In the genomic region with DNA sequence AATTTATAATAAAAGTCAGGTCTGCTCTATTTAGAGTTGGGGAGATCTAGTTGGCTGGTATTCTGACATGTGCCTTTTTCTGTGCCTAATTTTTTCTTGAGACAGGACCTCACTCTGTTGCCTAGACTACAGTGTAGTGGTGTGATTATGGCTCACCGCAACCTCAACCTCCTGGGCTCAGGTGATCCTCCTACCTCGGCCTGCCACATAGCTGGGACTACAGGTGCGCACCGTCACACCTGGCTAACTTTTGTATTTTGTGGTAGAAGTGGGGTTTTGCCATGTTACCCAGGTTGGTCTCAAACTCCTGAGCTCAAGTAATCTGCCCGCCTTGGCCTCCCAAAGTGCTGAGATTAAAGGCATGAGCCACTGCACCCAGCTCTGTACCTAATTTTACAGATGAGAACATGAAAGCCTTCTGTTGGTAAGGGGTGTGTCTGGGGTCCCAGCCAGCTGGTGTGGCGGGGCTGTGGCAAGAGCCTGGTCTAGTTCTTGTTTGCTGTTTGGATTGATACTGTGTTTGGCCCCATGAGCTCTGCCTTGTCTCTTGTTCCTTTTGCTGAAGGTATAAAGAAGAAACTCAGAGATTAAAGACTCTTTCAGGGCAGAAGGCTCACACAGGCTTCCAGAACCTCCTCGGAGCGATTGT, we compare ENCODE assay signal across 1 cellular context.
TF ChIP-seq lines count a peak whose summit lies in the region.

No MANE protein-coding gene starts in this region.

TF ChIP-seq in A549, 52 proteins besides CTCF, POLR2A, EP300 and RAD21 (continued from another document):
- TF ChIP-seq, protein P1, sequence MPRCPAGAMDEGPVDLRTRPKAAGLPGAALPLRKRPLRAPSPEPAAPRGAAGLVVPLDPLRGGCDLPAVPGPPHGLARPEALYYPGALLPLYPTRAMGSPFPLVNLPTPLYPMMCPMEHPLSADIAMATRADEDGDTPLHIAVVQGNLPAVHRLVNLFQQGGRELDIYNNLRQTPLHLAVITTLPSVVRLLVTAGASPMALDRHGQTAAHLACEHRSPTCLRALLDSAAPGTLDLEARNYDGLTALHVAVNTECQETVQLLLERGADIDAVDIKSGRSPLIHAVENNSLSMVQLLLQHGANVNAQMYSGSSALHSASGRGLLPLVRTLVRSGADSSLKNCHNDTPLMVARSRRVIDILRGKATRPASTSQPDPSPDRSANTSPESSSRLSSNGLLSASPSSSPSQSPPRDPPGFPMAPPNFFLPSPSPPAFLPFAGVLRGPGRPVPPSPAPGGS (IDR thresholded peaks at IDR 0.05) = no peak
- no peak for TF ChIP-seq JUNB (IDR thresholded peaks at IDR 0.05)
- no peak for TF ChIP-seq HOXB5 (CRISPR knock-in tag; IDR thresholded peaks at IDR 0.05)
- TF ChIP-seq SMC3 (IDR thresholded peaks at IDR 0.05) = no peak
- TF ChIP-seq MYC (IDR thresholded peaks at IDR 0.05; ENCODE audit: borderline replicate concordance, low read length) = no peak
- no peak for TF ChIP-seq FOSL2 (IDR thresholded peaks at IDR 0.05)
- TF ChIP-seq FOSL2 (CRISPR knock-in tag; IDR thresholded peaks at IDR 0.05) = no peak
- no peak for TF ChIP-seq FOSB (CRISPR knock-in tag; IDR thresholded peaks at IDR 0.05)
- no peak for TF ChIP-seq ZNF302 (CRISPR knock-in tag; IDR thresholded peaks at IDR 0.05)
- TF ChIP-seq, protein P2, sequence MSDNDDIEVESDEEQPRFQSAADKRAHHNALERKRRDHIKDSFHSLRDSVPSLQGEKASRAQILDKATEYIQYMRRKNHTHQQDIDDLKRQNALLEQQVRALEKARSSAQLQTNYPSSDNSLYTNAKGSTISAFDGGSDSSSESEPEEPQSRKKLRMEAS (IDR thresholded peaks at IDR 0.05) = no peak
- no peak for TF ChIP-seq FOXS1 (CRISPR knock-in tag; IDR thresholded peaks at IDR 0.05)
- no peak for TF ChIP-seq NFE2L2 (conservative IDR thresholded peaks at IDR 0.05; ENCODE audit: low read length)
- TF ChIP-seq RNF2 (IDR thresholded peaks at IDR 0.05; ENCODE audit: borderline replicate concordance, low read depth) = no peak
- no peak for TF ChIP-seq KDM5A (IDR thresholded peaks at IDR 0.05)
- TF ChIP-seq CHD2 (IDR thresholded peaks at IDR 0.05; ENCODE audit: low read length, partially characterized antibody) = no peak
- no peak for TF ChIP-seq TFCP2L1 (CRISPR knock-in tag; IDR thresholded peaks at IDR 0.05)
TF ChIP-seq in A549: peak in this region for 0.
